ENCODE assay signal across 1 cellular context in genomic region chr4:128769011-128769410, GRCh38.
TF ChIP-seq lines count a peak whose summit lies in the region.

No MANE protein-coding gene starts in this region.

TF ChIP-seq in K562, 482 proteins besides CTCF, POLR2A, EP300 and RAD21:
- TF ChIP-seq, protein P1, sequence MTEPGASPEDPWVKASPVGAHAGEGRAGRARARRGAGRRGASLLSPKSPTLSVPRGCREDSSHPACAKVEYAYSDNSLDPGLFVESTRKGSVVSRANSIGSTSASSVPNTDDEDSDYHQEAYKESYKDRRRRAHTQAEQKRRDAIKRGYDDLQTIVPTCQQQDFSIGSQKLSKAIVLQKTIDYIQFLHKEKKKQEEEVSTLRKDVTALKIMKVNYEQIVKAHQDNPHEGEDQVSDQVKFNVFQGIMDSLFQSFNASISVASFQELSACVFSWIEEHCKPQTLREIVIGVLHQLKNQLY (CRISPR knock-in tag; conservative IDR thresholded peaks at IDR 0.05), result no peak
- TF ChIP-seq, protein P2, sequence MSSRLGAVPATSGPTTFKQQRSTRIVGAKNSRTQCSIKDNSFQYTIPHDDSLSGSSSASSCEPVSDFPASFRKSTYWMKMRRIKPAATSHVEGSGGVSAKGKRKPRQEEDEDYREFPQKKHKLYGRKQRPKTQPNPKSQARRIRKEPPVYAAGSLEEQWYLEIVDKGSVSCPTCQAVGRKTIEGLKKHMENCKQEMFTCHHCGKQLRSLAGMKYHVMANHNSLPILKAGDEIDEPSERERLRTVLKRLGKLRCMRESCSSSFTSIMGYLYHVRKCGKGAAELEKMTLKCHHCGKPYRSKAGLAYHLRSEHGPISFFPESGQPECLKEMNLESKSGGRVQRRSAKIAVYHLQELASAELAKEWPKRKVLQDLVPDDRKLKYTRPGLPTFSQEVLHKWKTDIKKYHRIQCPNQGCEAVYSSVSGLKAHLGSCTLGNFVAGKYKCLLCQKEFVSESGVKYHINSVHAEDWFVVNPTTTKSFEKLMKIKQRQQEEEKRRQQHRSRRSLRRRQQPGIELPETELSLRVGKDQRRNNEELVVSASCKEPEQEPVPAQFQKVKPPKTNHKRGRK (tag; IDR thresholded peaks at IDR 0.05), result 0 out of 2 replicates have a peak, but pooled peaks have one; percentile 17
- no peak for TF ChIP-seq SRF (CRISPR knock-in tag; IDR thresholded peaks at IDR 0.05)
